ENCODE assay signal across 9 cellular contexts in genomic region chr2:85678794-85679672, GRCh38. TPM values are rescaled to one million over a fixed set of nuclear protein-coding genes. Genes with fewer than 3 reads are reported as not detected.
A peak's percentile ranks its signal among the peaks of the same experiment; 100 is the strongest.
DNase-seq lines count a peak whose midpoint lies in the region; ATAC-seq and TF ChIP-seq lines count a peak whose summit lies in the region.
"Had no signal": no experiment of that assay in that cellular context is flagged by ENCODE, and none has a peak within 500 bp of the region (broad histone marks: within the 10 kb centered on the region; RNA-seq: fewer than 3 reads in every experiment).

No MANE protein-coding gene starts in this region.

- H3K4me1 Mint-ChIP-seq in activated naive CD4-positive, alpha-beta T cell treated with anti-CD3 and anti-CD28 coated beads for 36 hours (ENCODE audit: low read depth): no peaks in the 10 kb centered on the region

- H3K27me3 Mint-ChIP-seq in activated naive CD4-positive, alpha-beta T cell treated with anti-CD3 and anti-CD28 coated beads for 36 hours (ENCODE audit: low read depth): no peaks in the 10 kb centered on the region

- H3K9me3 ChIP-seq in transverse colon: no peaks in the 10 kb centered on the region

- no peak overlapping the region for H3K4me3 ChIP-seq in transverse colon
- H3K4me3 ChIP-seq: SK-N-MC had no signal

- ATAC-seq in GM21529 (IDR thresholded peaks at IDR 0.05; ENCODE audit: unreplicated experiment) (peak; percentile 80), Right ventricle myocardium inferior (peak; percentile 90)

- 17% methylated on average over 22 of the region's 25 CpGs; no CpG with 5 or more reads in 1 of the 2 donors for WGBS in transverse colon (ENCODE audit: low coverage in 1 of 2), 2 donors

- no peak for TF ChIP-seq POLR2A in transverse colon (IDR thresholded peaks at IDR 0.05)

- no peaks in the 10 kb centered on the region for H3K27me3 ChIP-seq in transverse colon

- DNase-seq in CMK (ENCODE audit: low read depth): peak; percentile 47
- peak; percentile 76 for DNase-seq in M059J (ENCODE audit: low read depth)
- peak; percentile 60 for DNase-seq in SK-N-DZ (ENCODE audit: low spot score)
- DNase-seq in activated naive CD4-positive, alpha-beta T cell treated with anti-CD3 and anti-CD28 coated beads for 36 hours: peak; percentile 83
- peak; percentile 95 for DNase-seq in Right ventricle myocardium inferior (ENCODE audit: missing footprints)
- peak; percentile 46 for DNase-seq in pons (ENCODE audit: low spot score)
- peak; percentile 92 for DNase-seq in transverse colon

- CTCF ChIA-PET in activated naive CD4-positive, alpha-beta T cell treated with anti-CD3 and anti-CD28 coated beads for 36 hours (lab: Charles Lee): interaction anchor here (0.5 to 3.4 kb wide), 20 partner anchors 9 to 356 kb away, joined by 3 to 68 read pairs (median 4); no protein-coding TSS in a partner anchor

- TF ChIP-seq CTCF in transverse colon (IDR thresholded peaks at IDR 0.05): peak; percentile 94 to 99 (median 98)

- intact Hi-C loops in activated naive CD4-positive, alpha-beta T cell treated with anti-CD3 and anti-CD28 coated beads for 36 hours (cut with micrococcal nuclease): loop anchor here (1.0 kb wide), 2 partner anchors 28 to 135 kb away; no protein-coding TSS in a partner anchor
- intact Hi-C loops in Right ventricle myocardium inferior (cut with DNase I): loop anchor here (1.0 kb wide), 1 partner anchor 135 kb away; no protein-coding TSS in a partner anchor
- intact Hi-C loops in transverse colon (cut with DNase I; ENCODE audit: low total_unique reads): no loop called here

- H3K4me3 Mint-ChIP-seq in activated naive CD4-positive, alpha-beta T cell treated with anti-CD3 and anti-CD28 coated beads for 36 hours: no peak overlapping the region

- no peaks in the 10 kb centered on the region for H3K9me3 Mint-ChIP-seq in activated naive CD4-positive, alpha-beta T cell treated with anti-CD3 and anti-CD28 coated beads for 36 hours

- peak overlapping the region in 1 of 4 donors; percentile 23 for H3K27ac ChIP-seq in transverse colon
- H3K27ac ChIP-seq: SK-N-MC had no signal

- peaks cover 4 to 8% (median 6%) of the 10 kb centered on the region in 4 donors for H3K4me1 ChIP-seq in transverse colon

- in situ Hi-C loops in transverse colon (cut with MboI; ENCODE audit: low pct_ligation_motif_present in 1 of 4, low pct_unique_long_range_greater_than_20kb in 1 of 4, low sequenced_read_pairs in 3 of 4): no loop called here

- TF ChIP-seq EP300 in transverse colon (IDR thresholded peaks at IDR 0.05; ENCODE audit: low read depth): no peak

- no peaks in the 10 kb centered on the region for H3K36me3 Mint-ChIP-seq in activated naive CD4-positive, alpha-beta T cell treated with anti-CD3 and anti-CD28 coated beads for 36 hours (ENCODE audit: low read depth)

- H3K36me3 ChIP-seq in transverse colon: no peaks in the 10 kb centered on the region

- H3K27ac Mint-ChIP-seq in activated naive CD4-positive, alpha-beta T cell treated with anti-CD3 and anti-CD28 coated beads for 36 hours: no peak overlapping the region

RNA-seq across cellular contexts. Expression of gene SFTPB, which starts 11.0 kb away (rescaled TPM):
- not detected in 2 replicates for total RNA-seq in M059J (2014; rRNA removed; shearing (Covaris generic))
- polyA plus RNA-seq in SK-N-DZ (2014; cell fraction: cytosol; rRNA removed): not detected in 2 replicates
- not detected in 2 replicates for polyA plus RNA-seq in SK-N-DZ (2014; cell fraction: nucleus; rRNA removed)
- not detected for total RNA-seq in activated naive CD4-positive, alpha-beta T cell treated with anti-CD3 and anti-CD28 coated beads for 36 hours
- 0.19 TPM for total RNA-seq in Right ventricle myocardium inferior
- total RNA-seq in transverse colon: not detected

RNA-seq across cellular contexts. Expression of gene GNLY, which starts 15.1 kb away (rescaled TPM):
- not detected in 2 replicates for total RNA-seq in M059J (2014; rRNA removed; shearing (Covaris generic))
- 0.29 TPM in 1 of 2 replicates, not detected in the other for polyA plus RNA-seq in SK-N-DZ (2014; cell fraction: cytosol; rRNA removed)
- 0.66 TPM in 1 of 2 replicates, not detected in the other for polyA plus RNA-seq in SK-N-DZ (2014; cell fraction: nucleus; rRNA removed)
- 1 to 10 TPM; 2.6 to 3.2 TPM for total RNA-seq in activated naive CD4-positive, alpha-beta T cell treated with anti-CD3 and anti-CD28 coated beads for 36 hours
- 3.4 TPM for total RNA-seq in Right ventricle myocardium inferior
- total RNA-seq in transverse colon: 10 to 100 TPM in 1 of 4 donors, 1 to 10 TPM in 1, not detected in 2; 5.2 to 11.7 TPM
